In genomic region chr17:59381716-59382570, GRCh38 we compare ENCODE assay signal across 10 cellular contexts. TPM values are rescaled to one million over a fixed set of nuclear protein-coding genes. Genes with fewer than 3 reads are reported as not detected.
DNase-seq lines count a peak whose midpoint lies in the region; ATAC-seq and TF ChIP-seq lines count a peak whose summit lies in the region.
"Had no signal": no experiment of that assay in that cellular context is flagged by ENCODE, and none has a peak within 500 bp of the region (broad histone marks: within the 10 kb centered on the region; RNA-seq: fewer than 3 reads in every experiment).

No MANE protein-coding gene starts in this region.

- no peaks in the 10 kb centered on the region for H3K27me3 ChIP-seq in AG04450 (ENCODE audit: control insufficient read depth, insufficient read depth, low read length)

- H3K27ac Mint-ChIP-seq in nephron: peak overlapping the region; percentile 23 to 63 (median 45)
- H3K27ac Mint-ChIP-seq in natural killer cell treated with Interleukin-12 subunit alpha and Interleukin-12 subunit beta and Interleukin-15 and Interleukin-18, amount 100 ng/mL, for 72 hours: peak overlapping the region in 1 of 2 donors; percentile 65
- H3K27ac Mint-ChIP-seq: memory B cell had no signal

- no peaks in the 10 kb centered on the region for H3K27me3 Mint-ChIP-seq in nephron (ENCODE audit: low read depth)
- no peaks in the 10 kb centered on the region for H3K27me3 Mint-ChIP-seq in natural killer cell treated with Interleukin-12 subunit alpha and Interleukin-12 subunit beta and Interleukin-15 and Interleukin-18, amount 100 ng/mL, for 72 hours
- H3K27me3 Mint-ChIP-seq: memory B cell had no signal

- no peaks in the 10 kb centered on the region for H3K9me3 ChIP-seq in AG04450 (ENCODE audit: control insufficient read depth, insufficient read depth, low read length)

- DNase-seq in AG04450 (ENCODE audit: low read depth, low spot score) (no peak), NCI-H2196 (lab: John Stamatoyannopoulos, UW; ENCODE audit: unreplicated experiment) (peak; percentile 63), fibroblast of pulmonary artery (ENCODE audit: low read depth) (peak; percentile 39), NCI-H1930 (lab: John Stamatoyannopoulos, UW) (no peak)
- DNase-seq in natural killer cell treated with Interleukin-12 subunit alpha and Interleukin-12 subunit beta and Interleukin-15 and Interleukin-18, amount 100 ng/mL, for 72 hours (ENCODE audit: low spot score): no peak
- DNase-seq: Calu3 had no signal

- H3K4me3 Mint-ChIP-seq in nephron: no peak overlapping the region
- no peak overlapping the region for H3K4me3 Mint-ChIP-seq in natural killer cell treated with Interleukin-12 subunit alpha and Interleukin-12 subunit beta and Interleukin-15 and Interleukin-18, amount 100 ng/mL, for 72 hours
- H3K4me3 Mint-ChIP-seq: memory B cell had no signal

- CTCF ChIA-PET in AG04450 (lab: Charles Lee): no interaction called here

- peaks cover 27% of the 10 kb centered on the region for H3K4me1 Mint-ChIP-seq in nephron
- no peaks in the 10 kb centered on the region for H3K4me1 Mint-ChIP-seq in natural killer cell treated with Interleukin-12 subunit alpha and Interleukin-12 subunit beta and Interleukin-15 and Interleukin-18, amount 100 ng/mL, for 72 hours (ENCODE audit: low read depth in 2 of 2)

- TF ChIP-seq CTCF in AG04450 (IDR thresholded peaks at IDR 0.05; ENCODE audit: low read depth, low read length) (no peak), fibroblast of pulmonary artery (IDR thresholded peaks at IDR 0.05; ENCODE audit: low read length, missing control alignments) (no peak), nephron (IDR thresholded peaks at IDR 0.05; ENCODE audit: unreplicated experiment in 3 of 3) (no peak)

- peaks cover 16% of the 10 kb centered on the region for H3K36me3 Mint-ChIP-seq in nephron (ENCODE audit: low read depth)
- no peaks in the 10 kb centered on the region for H3K36me3 Mint-ChIP-seq in natural killer cell treated with Interleukin-12 subunit alpha and Interleukin-12 subunit beta and Interleukin-15 and Interleukin-18, amount 100 ng/mL, for 72 hours

- H3K4me3 ChIP-seq in AG04450 (ENCODE audit: low read depth, low read length): no peak overlapping the region
- H3K4me3 ChIP-seq in fibroblast of pulmonary artery (replicated peaks; ENCODE audit: low read depth, low read length): no peak overlapping the region

- H3K27ac ChIP-seq in AG04450 (ENCODE audit: low read depth, low read length): peak overlapping the region; percentile 21

- ATAC-seq in HG02840 (IDR thresholded peaks at IDR 0.05; ENCODE audit: low FRiP score, unreplicated experiment): no peak
- ATAC-seq in GM21528 (IDR thresholded peaks at IDR 0.05; ENCODE audit: low FRiP score, unreplicated experiment): no peak
- ATAC-seq in natural killer cell treated with Interleukin-12 subunit alpha and Interleukin-12 subunit beta and Interleukin-15 and Interleukin-18, amount 100 ng/mL, for 72 hours: no peak

- POLR2A ChIA-PET in AG04450 (lab: Yijun Ruan, JAX): no interaction called here

- H3K9me3 Mint-ChIP-seq in nephron: no peaks in the 10 kb centered on the region
- no peaks in the 10 kb centered on the region for H3K9me3 Mint-ChIP-seq in natural killer cell treated with Interleukin-12 subunit alpha and Interleukin-12 subunit beta and Interleukin-15 and Interleukin-18, amount 100 ng/mL, for 72 hours
- H3K9me3 Mint-ChIP-seq: memory B cell had no signal

RNA-seq across cellular contexts. Expression of gene YPEL2, which starts 50.5 kb away (rescaled TPM):
- polyA plus RNA-seq in AG04450 (2011; rRNA removed): 6.0 and 7.7 TPM in 2 replicates
- polyA minus RNA-seq in AG04450 (2011; rRNA and poly(A)+ RNA removed): 10.9 and 15.0 TPM in 2 replicates
- 1 to 10 TPM; 3.1 to 5.4 TPM for total RNA-seq in natural killer cell treated with Interleukin-12 subunit alpha and Interleukin-12 subunit beta and Interleukin-15 and Interleukin-18, amount 100 ng/mL, for 72 hours

Comparison
In these comparisons a context has a peak if more than half of its experiments do, and no peak if none do; other contexts are left out.
1. DNase-seq: peak in NCI-H2196 (single experiment) and fibroblast of pulmonary artery (single experiment); none in AG04450 (single experiment), NCI-H1930 (0 of 2) and natural killer cell treated with Interleukin-12 subunit alpha and Interleukin-12 subunit beta and Interleukin-15 and Interleukin-18, amount 100 ng/mL, for 72 hours (single experiment).